Comparison of ENCODE assay signal across 29 cellular contexts in genomic region chr15:85563731-85564130, GRCh38.
A peak's percentile ranks its signal among the peaks of the same experiment; 100 is the strongest.
DNase-seq lines count a peak whose midpoint lies in the region; ATAC-seq, FAIRE-seq and TF ChIP-seq lines count a peak whose summit lies in the region.
"Had no signal": no experiment of that assay in that cellular context is flagged by ENCODE, and none has a peak within 500 bp of the region (broad histone marks: within the 10 kb centered on the region; RNA-seq: fewer than 3 reads in every experiment).

No MANE protein-coding gene starts in this region.

- intact Hi-C loops in left ventricle myocardium inferior (cut with micrococcal nuclease), result no loop called here
- intact Hi-C loops in Right ventricle myocardium superior (cut with DNase I), result no loop called here
- intact Hi-C loops in pancreas (cut with DNase I), result no loop called here

- FAIRE-seq in pancreas (lab: Jason Lieb, UNC), result no peak
- FAIRE-seq: bronchial epithelial cell, GM18507, RCC 7860 had no signal

- TF ChIP-seq POLR2A in gastroesophageal sphincter (IDR thresholded peaks at IDR 0.05), result no peak

- TF ChIP-seq CTCF in left ventricle myocardium inferior (IDR thresholded peaks at IDR 0.05; ENCODE audit: borderline replicate concordance), result no peak
- TF ChIP-seq CTCF in gastroesophageal sphincter (IDR thresholded peaks at IDR 0.05), result no peak
- no peak for TF ChIP-seq CTCF in pancreas (IDR thresholded peaks at IDR 0.05)

- no peaks in the 10 kb centered on the region for H3K9me3 ChIP-seq in left ventricle myocardium inferior (replicated peaks)
- no peaks in the 10 kb centered on the region for H3K9me3 ChIP-seq in gastroesophageal sphincter
- H3K9me3 ChIP-seq in pancreas, result no peaks in the 10 kb centered on the region
- H3K9me3 ChIP-seq: colonic mucosa, prostate gland had no signal

- no peak for DNase-seq in left ventricle myocardium inferior
- no peak for DNase-seq in Right ventricle myocardium superior
- no peak for DNase-seq in pancreas
- DNase-seq in NCI-H2196 (lab: John Stamatoyannopoulos, UW; ENCODE audit: unreplicated experiment), result no peak
- DNase-seq in SW480 (ENCODE audit: low spot score), result no peak
- DNase-seq in H4 (ENCODE audit: low spot score), result no peak
- DNase-seq: activated CD4-positive, alpha-beta T cell treated with anti-CD3 and anti-CD28 coated beads for 48 hours; activated CD8-positive, alpha-beta memory T cell treated with anti-CD3 and anti-CD28 coated beads for 24 hours; activated T-cell treated with anti-CD3 and anti-CD28 coated beads for 4 hours; AML-193; CD4-positive, alpha-beta T cell; colonic mucosa; effector CD8-positive, alpha-beta T cell; immature natural killer cell; NCI-H2081 treated with DMSO at 0.1 percent for 48 hours; NCI-H226; NCI-H748 treated with DMSO at 0.1 percent for 48 hours; SIG-M5; stimulated activated CD4-positive, alpha-beta T cell treated with anti-CD3 and anti-CD28 coated beads, Interleukin-15, amount 100 ng/mL, for 24 hours; stimulated activated CD4-positive, alpha-beta T cell treated with anti-CD3 and anti-CD28 coated beads, Interleukin-4, amount 100 ng/mL, for 4 hours had no signal

- 80 to 83% methylated on average over 1 of the region's 1 CpG for WGBS in gastroesophageal sphincter (ENCODE audit: low coverage in 1 of 2), 2 donors
- WGBS in pancreas, 2 donors, result 10 to 23% methylated on average over 1 of the region's 1 CpG

- no peaks in the 10 kb centered on the region for H3K36me3 ChIP-seq in left ventricle myocardium inferior
- no peaks in the 10 kb centered on the region for H3K36me3 ChIP-seq in gastroesophageal sphincter
- no peaks in the 10 kb centered on the region for H3K36me3 ChIP-seq in pancreas
- H3K36me3 ChIP-seq: colonic mucosa, prostate gland had no signal

- H3K27me3 ChIP-seq in left ventricle myocardium inferior (ENCODE audit: low read depth), result no peaks in the 10 kb centered on the region
- no peaks in the 10 kb centered on the region for H3K27me3 ChIP-seq in gastroesophageal sphincter
- H3K27me3 ChIP-seq in pancreas, result no peaks in the 10 kb centered on the region
- H3K27me3 ChIP-seq: colonic mucosa had no signal

- H3K27ac ChIP-seq in left ventricle myocardium inferior (replicated peaks) (peak overlapping the region; percentile 67), gastroesophageal sphincter (peak overlapping the region; percentile 21 to 42 (median 31)), pancreas (peak overlapping the region; percentile 35 to 82 (median 60))
- H3K27ac ChIP-seq: HL-60, prostate gland had no signal

- ATAC-seq in Right ventricle myocardium superior (ENCODE audit: poor library complexity) (no peak), gastroesophageal sphincter (no peak), pancreas (no peak), GM21825 (IDR thresholded peaks at IDR 0.05; ENCODE audit: unreplicated experiment) (no peak)
- ATAC-seq: activated naive CD4-positive, alpha-beta T cell treated with anti-CD3 and anti-CD28 coated beads, Interleukin-2, amount 50 U/mL, for 72 hours had no signal

- H3K4me3 ChIP-seq in left ventricle myocardium inferior (no peak overlapping the region), gastroesophageal sphincter (no peak overlapping the region), pancreas (no peak overlapping the region)
- H3K4me3 ChIP-seq: colonic mucosa, GM23338, prostate gland had no signal

- TF ChIP-seq EP300 in gastroesophageal sphincter (IDR thresholded peaks at IDR 0.05), result no peak

- H3K4me1 ChIP-seq in left ventricle myocardium inferior, result peaks cover 68% of the 10 kb centered on the region
- peaks cover 6 to 46% (median 19%) of the 10 kb centered on the region in 3 donors for H3K4me1 ChIP-seq in gastroesophageal sphincter
- H3K4me1 ChIP-seq in pancreas, result peaks cover 13 to 29% (median 26%) of the 10 kb centered on the region in 3 donors
- H3K4me1 ChIP-seq: prostate gland had no signal
